Comparison of ENCODE assay signal across 2 cellular contexts in genomic region chr3:105847865-105848264, GRCh38.
A peak's percentile ranks its signal among the peaks of the same experiment; 100 is the strongest.
TF ChIP-seq lines count a peak whose summit lies in the region.

No MANE protein-coding gene starts in this region.

TF ChIP-seq in GM12878, 131 proteins besides CTCF, POLR2A, EP300 and RAD21:
- no peak for TF ChIP-seq CEBPB (IDR thresholded peaks at IDR 0.05; ENCODE audit: borderline replicate concordance in 1 of 2, low read depth in 2 of 2, low read length in 2 of 2)
- no peak for TF ChIP-seq ZBTB33 (IDR thresholded peaks at IDR 0.05)
- TF ChIP-seq JUND (IDR thresholded peaks at IDR 0.05; ENCODE audit: low read depth, low read length), result no peak
- no peak for TF ChIP-seq PRDM15 (CRISPR knock-in tag; IDR thresholded peaks at IDR 0.05)
- TF ChIP-seq RBBP5 (conservative IDR thresholded peaks at IDR 0.05), result no peak
- TF ChIP-seq IRF4 (IDR thresholded peaks at IDR 0.05; ENCODE audit: low read depth, low read length), result no peak
- TF ChIP-seq PAX8 (IDR thresholded peaks at IDR 0.05), result no peak
- TF ChIP-seq CBFB (IDR thresholded peaks at IDR 0.05; ENCODE audit: low read depth), result no peak
- no peak for TF ChIP-seq NFYA (IDR thresholded peaks at IDR 0.05; ENCODE audit: borderline replicate concordance, low read depth, low read length)
- TF ChIP-seq PAX5 (IDR thresholded peaks at IDR 0.05; ENCODE audit: borderline replicate concordance, low read depth, low read length), result no peak
- TF ChIP-seq ATF3 (IDR thresholded peaks at IDR 0.05; ENCODE audit: borderline replicate concordance, extremely low read depth, low read depth, low read length), result no peak
- no peak for TF ChIP-seq EZH2 (IDR thresholded peaks at IDR 0.05; ENCODE audit: borderline replicate concordance, control insufficient read depth, low read depth, low read length)
- no peak for TF ChIP-seq MEF2B (IDR thresholded peaks at IDR 0.05; ENCODE audit: partially characterized antibody, poor library complexity, severe bottlenecking)
- TF ChIP-seq NR2C1 (IDR thresholded peaks at IDR 0.05), result no peak
- no peak for TF ChIP-seq BRCA1 (IDR thresholded peaks at IDR 0.05; ENCODE audit: low read depth, low read length)
- TF ChIP-seq ZSCAN29 (IDR thresholded peaks at IDR 0.05), result no peak
TF ChIP-seq in GM12878: peak in this region for 0.

TF ChIP-seq in neural cell, 6 proteins besides CTCF, POLR2A, EP300 and RAD21:
- TF ChIP-seq MXI1 (conservative IDR thresholded peaks at IDR 0.05; ENCODE audit: poor library complexity, severe bottlenecking) (peak; percentile 13), TAF1 (IDR thresholded peaks at IDR 0.05; ENCODE audit: low read depth) (no peak)
